Comparison of ENCODE assay signal across 31 cellular contexts in genomic region chr2:28615691-28616090, GRCh38.
DNase-seq lines count a peak whose midpoint lies in the region; ATAC-seq, FAIRE-seq and TF ChIP-seq lines count a peak whose summit lies in the region.
"Had no signal": no experiment of that assay in that cellular context is flagged by ENCODE, and none has a peak within 500 bp of the region (broad histone marks: within the 10 kb centered on the region; RNA-seq: fewer than 3 reads in every experiment).

No MANE protein-coding gene starts in this region.

- intact Hi-C loops in CD8-positive, alpha-beta T cell (cut with DNase I, micrococcal nuclease), result no loop called here
- intact Hi-C loops in left lung (cut with DNase I), result no loop called here
- intact Hi-C loops in activated naive CD4-positive, alpha-beta T cell treated with anti-CD3 and anti-CD28 coated beads for 36 hours (cut with micrococcal nuclease), result no loop called here

- no peak overlapping the region for H3K4me3 ChIP-seq in CD8-positive, alpha-beta T cell (ENCODE audit: low read depth, low read length)
- no peak overlapping the region for H3K4me3 ChIP-seq in left lung
- H3K4me3 ChIP-seq: GM23248, neural progenitor cell, PC-9, right lobe of liver, thoracic aorta had no signal

- H3K27me3 ChIP-seq in CD8-positive, alpha-beta T cell (ENCODE audit: insufficient read depth, low read length), result no peaks in the 10 kb centered on the region
- H3K27me3 ChIP-seq in left lung, result no peaks in the 10 kb centered on the region
- H3K27me3 ChIP-seq: neural progenitor cell, right lobe of liver had no signal

- H3K4me1 ChIP-seq in CD8-positive, alpha-beta T cell (ENCODE audit: insufficient read depth, low read length), result peaks cover 78% of the 10 kb centered on the region
- H3K4me1 ChIP-seq in left lung, result peaks cover 0 to 12% of the 10 kb centered on the region in 2 donors
- H3K4me1 ChIP-seq: right lobe of liver had no signal

- CTCF ChIA-PET in CD8-positive, alpha-beta T cell (lab: Charles Lee), result interaction anchor here (1.2 to 4.3 kb wide), 2 partner anchors 22 to 48 kb away, joined by 4 to 43 read pairs; no protein-coding TSS in a partner anchor
- CTCF ChIA-PET in activated naive CD4-positive, alpha-beta T cell treated with anti-CD3 and anti-CD28 coated beads for 36 hours (lab: Charles Lee), result interaction anchor here (0.7 to 2.0 kb wide), 4 partner anchors 9 to 134 kb away, joined by 3 to 20 read pairs (median 8); no protein-coding TSS in a partner anchor

- POLR2A ChIA-PET in CD8-positive, alpha-beta T cell (lab: Charles Lee), result interaction anchor here (1.0 kb wide), 1 partner anchor 21 kb away, joined by 3 read pairs; no protein-coding TSS in a partner anchor

- peak; percentile 65 for ATAC-seq in CD8-positive, alpha-beta T cell
- ATAC-seq in left lung, result peak; percentile 71
- ATAC-seq: right lobe of liver; stimulated activated naive B cell treated with anti-CD40 and anti-IgM and Interleukin-4, amounts not matched to agents 10 μg/mL and 1 μg/mL and 100 μg/mL, for 72 hours had no signal

- no peak overlapping the region for H3K4me3 Mint-ChIP-seq in CD8-positive, alpha-beta T cell
- H3K4me3 Mint-ChIP-seq in activated naive CD4-positive, alpha-beta T cell treated with anti-CD3 and anti-CD28 coated beads for 36 hours, result no peak overlapping the region
- H3K4me3 Mint-ChIP-seq: activated T-helper 1 cell treated with anti-CD3 and anti-CD28 coated beads, Interleukin-12 subunit alpha, Interleukin-12 subunit beta, Interleukin-2, Interleukin-4 antibody, amounts not matched to agents 30 ng/mL and 10 ng/mL and 1 ng/mL, durations not matched to agents 14 hours and 24 hours and 36 hours; neural progenitor cell; stimulated activated naive B cell treated with anti-CD40 and anti-IgM and Interleukin-4, amounts not matched to agents 10 μg/mL and 1 μg/mL and 100 μg/mL, for 72 hours had no signal

- H3K4me1 Mint-ChIP-seq in CD8-positive, alpha-beta T cell (ENCODE audit: low read depth), result peaks cover 48% of the 10 kb centered on the region
- H3K4me1 Mint-ChIP-seq in activated naive CD4-positive, alpha-beta T cell treated with anti-CD3 and anti-CD28 coated beads for 36 hours (ENCODE audit: low read depth), result peaks cover 48% of the 10 kb centered on the region

- H3K9me3 ChIP-seq in CD8-positive, alpha-beta T cell (ENCODE audit: low read length), result no peaks in the 10 kb centered on the region
- no peaks in the 10 kb centered on the region for H3K9me3 ChIP-seq in left lung
- H3K9me3 ChIP-seq: right lobe of liver, thoracic aorta had no signal

- no peaks in the 10 kb centered on the region for H3K36me3 ChIP-seq in CD8-positive, alpha-beta T cell (ENCODE audit: insufficient read depth, low read length)
- H3K36me3 ChIP-seq in left lung, result peaks cover 0 to 6% of the 10 kb centered on the region in 2 donors
- H3K36me3 ChIP-seq: neural progenitor cell, right lobe of liver, thoracic aorta had no signal

- peak overlapping the region; percentile 18 for H3K27ac ChIP-seq in CD8-positive, alpha-beta T cell (ENCODE audit: low read depth, low read length)
- no peak overlapping the region for H3K27ac ChIP-seq in left lung
- H3K27ac ChIP-seq: GM23248, neural progenitor cell, right lobe of liver, thoracic aorta, VCaP had no signal

- H3K9me3 Mint-ChIP-seq in CD8-positive, alpha-beta T cell, result no peaks in the 10 kb centered on the region
- no peaks in the 10 kb centered on the region for H3K9me3 Mint-ChIP-seq in activated naive CD4-positive, alpha-beta T cell treated with anti-CD3 and anti-CD28 coated beads for 36 hours
- H3K9me3 Mint-ChIP-seq: activated T-helper 1 cell treated with anti-CD3 and anti-CD28 coated beads, Interleukin-12 subunit alpha, Interleukin-12 subunit beta, Interleukin-2, Interleukin-4 antibody, amounts not matched to agents 30 ng/mL and 10 ng/mL and 1 ng/mL, durations not matched to agents 14 hours and 24 hours and 36 hours; neural progenitor cell; stimulated activated naive B cell treated with anti-CD40 and anti-IgM and Interleukin-4, amounts not matched to agents 10 μg/mL and 1 μg/mL and 100 μg/mL, for 72 hours had no signal

- peak; percentile 19 for DNase-seq in NCI-H146 treated with DMSO at 0.1 percent for 48 hours (lab: John Stamatoyannopoulos, UW; ENCODE audit: unreplicated experiment)
- DNase-seq in NCI-H146 (lab: John Stamatoyannopoulos, UW), result no peak
- DNase-seq in CD8-positive, alpha-beta T cell, result no peak
- peak; percentile 57 for DNase-seq in central memory CD4-positive, alpha-beta T cell
- DNase-seq in left lung, result no peak
- DNase-seq in activated naive CD4-positive, alpha-beta T cell treated with anti-CD3 and anti-CD28 coated beads for 36 hours, result no peak
- DNase-seq in frontal cortex (ENCODE audit: low spot score in 2 of 2), result no peak
- DNase-seq in HuH-7.5 (ENCODE audit: low spot score), result no peak
- DNase-seq: 8988T; activated CD4-positive, alpha-beta T cell treated with anti-CD3 and anti-CD28 coated beads, Interleukin-2, amount 50 U/mL, for 1 hour; dermis blood vessel endothelial cell; GM23248; head of caudate nucleus; Karpas-422; kidney glomerular epithelial cell; NCI-H1694; NCI-H2171 treated with DMSO at 0.1 percent for 48 hours; NCI-H524; NK-92 treated with Interleukin-12 subunit alpha and Interleukin-12 subunit beta, amount 100 ng/mL, for 24 hours; PC-9; right lobe of liver; SHP77 treated with DMSO at 0.1 percent for 48 hours; stimulated activated CD4-positive, alpha-beta T cell treated with anti-CD3 and anti-CD28 coated beads, Interleukin-4, amount 100 ng/mL, for 4 hours; stimulated activated naive B cell treated with anti-CD40 and anti-IgM and Interleukin-4, amounts not matched to agents 10 μg/mL and 1 μg/mL and 100 μg/mL, for 72 hours; T-helper 9 cell had no signal

- no peak for TF ChIP-seq CTCF in CD8-positive, alpha-beta T cell (IDR thresholded peaks at IDR 0.05)
- TF ChIP-seq CTCF in left lung (IDR thresholded peaks at IDR 0.05), result no peak

- no peaks in the 10 kb centered on the region for H3K36me3 Mint-ChIP-seq in CD8-positive, alpha-beta T cell
- H3K36me3 Mint-ChIP-seq in activated naive CD4-positive, alpha-beta T cell treated with anti-CD3 and anti-CD28 coated beads for 36 hours (ENCODE audit: low read depth), result no peaks in the 10 kb centered on the region
- H3K36me3 Mint-ChIP-seq: activated naive CD4-positive, alpha-beta T cell treated with anti-CD3 and anti-CD28 coated beads, Interleukin-2, amount 50 U/mL, for 72 hours; neural progenitor cell; stimulated activated naive B cell treated with anti-CD40 and anti-IgM and Interleukin-4, amounts not matched to agents 10 μg/mL and 1 μg/mL and 100 μg/mL, for 72 hours had no signal

- FAIRE-seq in frontal cortex (lab: Jason Lieb, UNC), result no peak
- FAIRE-seq: GM12892 had no signal

- no peaks in the 10 kb centered on the region for H3K27me3 Mint-ChIP-seq in CD8-positive, alpha-beta T cell (ENCODE audit: low read depth)
- no peaks in the 10 kb centered on the region for H3K27me3 Mint-ChIP-seq in activated naive CD4-positive, alpha-beta T cell treated with anti-CD3 and anti-CD28 coated beads for 36 hours (ENCODE audit: low read depth)

- H3K27ac Mint-ChIP-seq in CD8-positive, alpha-beta T cell, result no peak overlapping the region
- no peak overlapping the region for H3K27ac Mint-ChIP-seq in activated naive CD4-positive, alpha-beta T cell treated with anti-CD3 and anti-CD28 coated beads for 36 hours
- H3K27ac Mint-ChIP-seq: activated naive CD4-positive, alpha-beta T cell treated with anti-CD3 and anti-CD28 coated beads, Interleukin-2, amount 50 U/mL, for 72 hours; activated T-helper 1 cell treated with anti-CD3 and anti-CD28 coated beads, Interleukin-12 subunit alpha, Interleukin-12 subunit beta, Interleukin-2, Interleukin-4 antibody, amounts not matched to agents 30 ng/mL and 10 ng/mL and 1 ng/mL, durations not matched to agents 14 hours and 24 hours and 36 hours; neural progenitor cell; stimulated activated naive B cell treated with anti-CD40 and anti-IgM and Interleukin-4, amounts not matched to agents 10 μg/mL and 1 μg/mL and 100 μg/mL, for 72 hours had no signal

Comparison
In these comparisons a context has a peak if more than half of its experiments do, and no peak if none do; other contexts are left out.
1. DNase-seq: peak in NCI-H146 treated with DMSO at 0.1 percent for 48 hours (single experiment) and central memory CD4-positive, alpha-beta T cell (single experiment); none in NCI-H146 (single experiment), CD8-positive, alpha-beta T cell (0 of 7), left lung (0 of 2), activated naive CD4-positive, alpha-beta T cell treated with anti-CD3 and anti-CD28 coated beads for 36 hours (single experiment), frontal cortex (0 of 2) and HuH-7.5 (single experiment).